Comparison of ENCODE assay signal across 8 cellular contexts in genomic region chr12:8950702-8951478, GRCh38. TPM values are rescaled to one million over a fixed set of nuclear protein-coding genes. Genes with fewer than 3 reads are reported as not detected.
DNase-seq lines count a peak whose midpoint lies in the region; ATAC-seq, FAIRE-seq and TF ChIP-seq lines count a peak whose summit lies in the region.

No MANE protein-coding gene starts in this region.

- intact Hi-C loops in esophagus squamous epithelium (cut with DNase I), result loop anchor here (10.0 kb wide), 1 partner anchor 84 kb away; no protein-coding TSS in a partner anchor
- intact Hi-C loops in head of caudate nucleus (cut with DNase I), result no loop called here
- intact Hi-C loops in posterior cingulate gyrus (cut with DNase I), result loop anchor here (2.0 to 5.0 kb wide), 2 partner anchors 88 to 254 kb away; partner anchors contain the start of gene RIMKLB

- peak; percentile 69 for FAIRE-seq in GM18507 (lab: Jason Lieb, UNC)

- H3K36me3 ChIP-seq in SJCRH30, result 0 out of 2 replicates have a peak, but pooled peaks cover 3% of the 10 kb centered on the region
- peaks cover 0 to 6% (median 0%) of the 10 kb centered on the region in 3 donors for H3K36me3 ChIP-seq in esophagus squamous epithelium

- no peak for TF ChIP-seq POLR2A in esophagus squamous epithelium (IDR thresholded peaks at IDR 0.05)

- H3K27me3 ChIP-seq in SJCRH30 (no peaks in the 10 kb centered on the region), esophagus squamous epithelium (no peaks in the 10 kb centered on the region)

- no peaks in the 10 kb centered on the region for H3K9me3 ChIP-seq in SJCRH30 (replicated peaks)
- no peaks in the 10 kb centered on the region for H3K9me3 ChIP-seq in esophagus squamous epithelium

- WGBS in esophagus squamous epithelium, 2 donors, result 10 to 12% methylated on average over 9 of the region's 9 CpGs

- H3K4me3 ChIP-seq in SJCRH30 (peak overlapping the region; percentile 81), esophagus squamous epithelium (peak overlapping the region; percentile 69 to 97 (median 82)), retinal pigment epithelial cell (ENCODE audit: low read length) (peak overlapping the region; percentile 97)

- TF ChIP-seq CTCF in esophagus squamous epithelium (IDR thresholded peaks at IDR 0.05), result peak in 3 of 6 experiments; percentile 8 to 18 (median 11)
- TF ChIP-seq CTCF in retinal pigment epithelial cell (conservative IDR thresholded peaks at IDR 0.05; ENCODE audit: low read depth, low read length), result no peak

- no peak overlapping the region for H3K27ac ChIP-seq in SJCRH30
- H3K27ac ChIP-seq in esophagus squamous epithelium, result peak overlapping the region; percentile 94 to 99 (median 96)

- H3K4me1 ChIP-seq in SJCRH30 (peaks cover 6% of the 10 kb centered on the region), esophagus squamous epithelium (peaks cover 4 to 38% (median 20%) of the 10 kb centered on the region in 3 donors)

- ATAC-seq in GM18861 (IDR thresholded peaks at IDR 0.05; ENCODE audit: unreplicated experiment), result no peak

- no peak for DNase-seq in GM18507 (ENCODE audit: extremely low spot score, insufficient read length, low read depth)
- DNase-seq in SJCRH30, result no peak
- DNase-seq in esophagus squamous epithelium (lab: John Stamatoyannopoulos, UW), result no peak
- no peak for DNase-seq in retinal pigment epithelial cell (ENCODE audit: low read depth)
- DNase-seq in head of caudate nucleus, result no peak
- DNase-seq in posterior cingulate gyrus, result no peak
- no peak for DNase-seq in T-helper 9 cell

RNA-seq across cellular contexts. Expression of gene M6PR, which starts 1.4 kb away (rescaled TPM):
- total RNA-seq in SJCRH30 (2014; rRNA removed; shearing (Covaris generic)), result 130 and 134 TPM in 2 replicates
- total RNA-seq in esophagus squamous epithelium, result 100 to 1,000 TPM in 2 of 4 donors, 10 to 100 TPM in 2; 60.1 to 120 (median 108) TPM

RNA-seq across cellular contexts. Expression of gene PHC1, which starts 36.6 kb away (rescaled TPM):
- total RNA-seq in SJCRH30 (2014; rRNA removed; shearing (Covaris generic)), result 43.6 and 49.8 TPM in 2 replicates
- 10 to 100 TPM; 10.1 to 21.7 (median 18.6) TPM for total RNA-seq in esophagus squamous epithelium

RNA-seq across cellular contexts. Expression of gene KLRG1, which starts 38.5 kb away (rescaled TPM):
- 2.3 TPM in 2 replicates for total RNA-seq in SJCRH30 (2014; rRNA removed; shearing (Covaris generic))
- total RNA-seq in esophagus squamous epithelium, result 1 to 10 TPM in 1 of 4 donors, under 1 TPM in 3; 0.48 to 2.7 (median 0.75) TPM
